In genomic region chr5:161314033-161314432, GRCh38 we compare ENCODE assay signal across 24 cellular contexts.
DNase-seq lines count a peak whose midpoint lies in the region; ATAC-seq and TF ChIP-seq lines count a peak whose summit lies in the region.
"Had no signal": no experiment of that assay in that cellular context is flagged by ENCODE, and none has a peak within 500 bp of the region (broad histone marks: within the 10 kb centered on the region; RNA-seq: fewer than 3 reads in every experiment).

No MANE protein-coding gene starts in this region.

- dilution Hi-C loops in mammary epithelial cell (cut with HindIII; ENCODE audit: low sequenced_read_pairs), result no loop called here

- no peak overlapping the region for H3K4me3 ChIP-seq in mammary epithelial cell (replicated peaks in 1 of 3; ENCODE audit: insufficient read depth in 1 of 3, low read depth in 2 of 3, low read length in 3 of 3)
- H3K4me3 ChIP-seq: lower lobe of right lung had no signal

- 84% methylated on average over 3 of the region's 3 CpGs for WGBS in mammary epithelial cell (ENCODE audit: low coverage, missing lambda C conversion rate)

- no peak overlapping the region for H3K9ac ChIP-seq in mammary epithelial cell (ENCODE audit: insufficient read depth, low read length)

- DNase-seq in MCF 10A (ENCODE audit: unreplicated experiment), result peak; percentile 25
- no peak for DNase-seq in mammary epithelial cell
- peak; percentile 2 for DNase-seq in HT1080 (ENCODE audit: low read depth)
- peak; percentile 54 for DNase-seq in myocyte (ENCODE audit: low read depth)
- DNase-seq in effector memory CD8-positive, alpha-beta T cell, result no peak
- no peak for DNase-seq in osteocyte (ENCODE audit: extremely low spot score, unreplicated experiment)
- DNase-seq in RKO (ENCODE audit: low spot score), result no peak
- DNase-seq: activated CD4-positive, alpha-beta T cell treated with anti-CD3 and anti-CD28 coated beads, Interleukin-2, amount 50 U/mL, for 1 hour; central memory CD4-positive, alpha-beta T cell; DMS79 treated with DMSO at 0.1 percent for 48 hours; Karpas-422; lower lobe of right lung; NCI-H1092 treated with DMSO at 0.1 percent for 48 hours; NCI-H187 treated with DMSO at 0.1 percent for 48 hours; NCI-H226; NCI-H774; OCI-M1; stimulated activated CD4-positive, alpha-beta T cell treated with anti-CD3 and anti-CD28 coated beads, Interleukin-1b, Interleukin-23, amount 100 ng/mL, for 48 hours; T-helper 9 cell had no signal

- no peaks in the 10 kb centered on the region for H3K79me2 ChIP-seq in mammary epithelial cell (ENCODE audit: insufficient read depth, low read length)

- CTCF ChIA-PET in MCF 10A (lab: Yijun Ruan, JAX), result interaction anchor here (0.5 to 1.7 kb wide), 4 partner anchors 29 to 799 kb away, joined by 3 to 6 read pairs (median 3); no protein-coding TSS in a partner anchor
- CTCF ChIA-PET in mammary epithelial cell (lab: Charles Lee; ENCODE audit: low non-redundant PET), result no interaction called here

- no peaks in the 10 kb centered on the region for H3K4me1 Mint-ChIP-seq in MCF 10A (ENCODE audit: insufficient read depth, unreplicated experiment)
- no peaks in the 10 kb centered on the region for H3K4me1 Mint-ChIP-seq in effector memory CD8-positive, alpha-beta T cell (ENCODE audit: low read depth in 2 of 2)
- H3K4me1 Mint-ChIP-seq in osteocyte (ENCODE audit: unreplicated experiment), result no peaks in the 10 kb centered on the region
- H3K4me1 Mint-ChIP-seq: neural crest cell had no signal

- H3K27me3 ChIP-seq in mammary epithelial cell (ENCODE audit: insufficient read depth, low read length), result no peaks in the 10 kb centered on the region

- H3K36me3 Mint-ChIP-seq in MCF 10A (ENCODE audit: insufficient read depth, unreplicated experiment) (no peaks in the 10 kb centered on the region), osteocyte (ENCODE audit: unreplicated experiment) (no peaks in the 10 kb centered on the region)
- H3K36me3 Mint-ChIP-seq in effector memory CD8-positive, alpha-beta T cell (ENCODE audit: insufficient read depth), result no peaks in the 10 kb centered on the region
- H3K36me3 Mint-ChIP-seq: activated naive CD8-positive, alpha-beta T cell had no signal

- H3K4me3 Mint-ChIP-seq in MCF 10A (ENCODE audit: unreplicated experiment), result no peak overlapping the region
- H3K4me3 Mint-ChIP-seq in effector memory CD8-positive, alpha-beta T cell, result no peak overlapping the region
- no peak overlapping the region for H3K4me3 Mint-ChIP-seq in osteocyte (ENCODE audit: unreplicated experiment)
- H3K4me3 Mint-ChIP-seq: activated naive CD8-positive, alpha-beta T cell; neural crest cell had no signal

- no peaks in the 10 kb centered on the region for H3K9me3 ChIP-seq in mammary epithelial cell (replicated peaks; ENCODE audit: insufficient read depth, low read length)
- H3K9me3 ChIP-seq: lower lobe of right lung had no signal

- peaks cover 28% of the 10 kb centered on the region for H3K27me3 Mint-ChIP-seq in MCF 10A (ENCODE audit: insufficient read depth, unreplicated experiment)
- H3K27me3 Mint-ChIP-seq in effector memory CD8-positive, alpha-beta T cell, result no peaks in the 10 kb centered on the region
- no peaks in the 10 kb centered on the region for H3K27me3 Mint-ChIP-seq in osteocyte (ENCODE audit: unreplicated experiment)
- H3K27me3 Mint-ChIP-seq: activated naive CD8-positive, alpha-beta T cell had no signal

- H3K27ac Mint-ChIP-seq in MCF 10A (ENCODE audit: low read depth, unreplicated experiment), result no peak overlapping the region
- H3K27ac Mint-ChIP-seq in effector memory CD8-positive, alpha-beta T cell, result no peak overlapping the region
- no peak overlapping the region for H3K27ac Mint-ChIP-seq in osteocyte (ENCODE audit: unreplicated experiment)
- H3K27ac Mint-ChIP-seq: activated naive CD8-positive, alpha-beta T cell; progenitor cell of endocrine pancreas had no signal

- no peaks in the 10 kb centered on the region for H4K20me1 ChIP-seq in mammary epithelial cell (ENCODE audit: insufficient read depth, low read length)

- intact Hi-C loops in MCF 10A (cut with micrococcal nuclease), result no loop called here
- intact Hi-C loops in mammary epithelial cell (cut with micrococcal nuclease), result no loop called here

- no peak overlapping the region for H3K4me2 ChIP-seq in mammary epithelial cell (ENCODE audit: insufficient read depth, low read depth, low read length)

- no peak overlapping the region for H3K27ac ChIP-seq in mammary epithelial cell (ENCODE audit: insufficient read depth, low read depth, low read length)
- H3K27ac ChIP-seq: lower lobe of right lung had no signal

- H3K9me3 Mint-ChIP-seq in MCF 10A (ENCODE audit: unreplicated experiment) (no peaks in the 10 kb centered on the region), osteocyte (ENCODE audit: unreplicated experiment) (peaks cover 10% of the 10 kb centered on the region)
- peaks cover 0 to 5% of the 10 kb centered on the region in 2 donors for H3K9me3 Mint-ChIP-seq in effector memory CD8-positive, alpha-beta T cell

- no peaks in the 10 kb centered on the region for H3K4me1 ChIP-seq in mammary epithelial cell (ENCODE audit: insufficient read depth, low read length)
- H3K4me1 ChIP-seq: lower lobe of right lung had no signal

- BruUV-seq in MCF 10A (replicated peaks; lab: Mats Ljungman, UMichigan) (no TSS peak), mammary epithelial cell (replicated peaks; lab: Mats Ljungman, UMichigan) (no TSS peak)

- ATAC-seq in effector memory CD8-positive, alpha-beta T cell (replicated peaks), result no peak
- ATAC-seq in HG03095 (IDR thresholded peaks at IDR 0.05; ENCODE audit: unreplicated experiment), result no peak
- ATAC-seq: lower lobe of right lung, Right ventricle myocardium inferior had no signal

- H3K36me3 ChIP-seq in mammary epithelial cell (ENCODE audit: insufficient read depth, low read length), result no peaks in the 10 kb centered on the region
- H3K36me3 ChIP-seq: lower lobe of right lung had no signal

- in situ Hi-C loops in mammary epithelial cell (cut with MboI; ENCODE audit: low sequenced_read_pairs in 2 of 2), result no loop called here

- H2AFZ ChIP-seq in mammary epithelial cell (ENCODE audit: low read depth, low read length), result no peak overlapping the region

- TF ChIP-seq CTCF in MCF 10A (IDR thresholded peaks at IDR 0.05; ENCODE audit: unreplicated experiment), result no peak
- TF ChIP-seq CTCF in mammary epithelial cell (conservative IDR thresholded peaks at IDR 0.05 in 1 of 2, IDR thresholded peaks at IDR 0.05 in 1 of 2; ENCODE audit: extremely low read depth in 1 of 2, insufficient read depth in 1 of 2, low read depth in 1 of 2, low read length in 2 of 2), result no peak
- TF ChIP-seq CTCF in osteocyte (IDR thresholded peaks at IDR 0.05), result no peak

- POLR2A ChIA-PET in MCF 10A (lab: Yijun Ruan, JAX), result no interaction called here

Comparison
In these comparisons a context has a peak if more than half of its experiments do, and no peak if none do; other contexts are left out.
1. DNase-seq: peak in MCF 10A (single experiment), HT1080 (single experiment) and myocyte (single experiment); none in mammary epithelial cell (single experiment), effector memory CD8-positive, alpha-beta T cell (0 of 3), osteocyte (single experiment) and RKO (single experiment).